12 cellular contexts compared by ENCODE assay signal in genomic region chr1:206954616-206955342, GRCh38.
DNase-seq lines count a peak whose midpoint lies in the region; ATAC-seq lines count a peak whose summit lies in the region.
"Had no signal": no experiment of that assay in that cellular context is flagged by ENCODE, and none has a peak within 500 bp of the region (broad histone marks: within the 10 kb centered on the region; RNA-seq: fewer than 3 reads in every experiment).

No MANE protein-coding gene starts in this region.

- H3K27ac Mint-ChIP-seq in stimulated activated naive CD8-positive, alpha-beta T cell treated with anti-CD3 and anti-CD28 coated beads, Interleukin-15, Interleukin-2, amounts not matched to agents 100 ng/mL and 50 ng/mL, for 24 hours = peak overlapping the region; percentile 12
- H3K27ac Mint-ChIP-seq: activated naive CD4-positive, alpha-beta T cell treated with anti-CD3 and anti-CD28 coated beads, Interleukin-2, amount 10 ng/mL, durations not matched to agents 7 days and 5 days; effector memory CD8-positive, alpha-beta T cell had no signal

- no peak for DNase-seq in stimulated activated naive CD8-positive, alpha-beta T cell treated with anti-CD3 and anti-CD28 coated beads, Interleukin-15, Interleukin-2, amounts not matched to agents 100 U/mL and 50 U/mL, for 24 hours
- peak; percentile 23 for DNase-seq in kidney glomerular epithelial cell (lab: John Stamatoyannopoulos, UW)
- DNase-seq in stimulated activated CD4-positive, alpha-beta T cell treated with anti-CD3 and anti-CD28 coated beads, Interleukin-4, amount 100 ng/mL, for 24 hours = no peak
- DNase-seq: activated CD4-positive, CD25-positive, alpha-beta regulatory T cell; activated naive CD4-positive, alpha-beta T cell treated with anti-CD3 and anti-CD28 coated beads, Interleukin-2, amount 10 ng/mL, durations not matched to agents 7 days and 5 days; effector memory CD8-positive, alpha-beta T cell; NCI-H2029; NCI-H524; stimulated activated CD4-positive, alpha-beta T cell treated with anti-CD3 and anti-CD28 coated beads, Interleukin-4, amount 100 ng/mL, for 4 hours had no signal

- H3K4me3 Mint-ChIP-seq in stimulated activated naive CD8-positive, alpha-beta T cell treated with anti-CD3 and anti-CD28 coated beads, Interleukin-15, Interleukin-2, amounts not matched to agents 100 ng/mL and 50 ng/mL, for 24 hours = no peak overlapping the region
- H3K4me3 Mint-ChIP-seq: activated naive CD4-positive, alpha-beta T cell treated with anti-CD3 and anti-CD28 coated beads, Interleukin-2, amount 10 ng/mL, durations not matched to agents 7 days and 5 days; effector memory CD8-positive, alpha-beta T cell had no signal

- no peaks in the 10 kb centered on the region for H3K27me3 Mint-ChIP-seq in stimulated activated naive CD8-positive, alpha-beta T cell treated with anti-CD3 and anti-CD28 coated beads, Interleukin-15, Interleukin-2, amounts not matched to agents 100 ng/mL and 50 ng/mL, for 24 hours

- peaks cover 18% of the 10 kb centered on the region for H3K4me1 Mint-ChIP-seq in stimulated activated naive CD8-positive, alpha-beta T cell treated with anti-CD3 and anti-CD28 coated beads, Interleukin-15, Interleukin-2, amounts not matched to agents 100 ng/mL and 50 ng/mL, for 24 hours (ENCODE audit: low read depth)

- no peaks in the 10 kb centered on the region for H3K9me3 Mint-ChIP-seq in stimulated activated naive CD8-positive, alpha-beta T cell treated with anti-CD3 and anti-CD28 coated beads, Interleukin-15, Interleukin-2, amounts not matched to agents 100 ng/mL and 50 ng/mL, for 24 hours
- H3K9me3 Mint-ChIP-seq: effector memory CD8-positive, alpha-beta T cell had no signal

- no peaks in the 10 kb centered on the region for H3K36me3 Mint-ChIP-seq in stimulated activated naive CD8-positive, alpha-beta T cell treated with anti-CD3 and anti-CD28 coated beads, Interleukin-15, Interleukin-2, amounts not matched to agents 100 ng/mL and 50 ng/mL, for 24 hours (ENCODE audit: low read depth)
- H3K36me3 Mint-ChIP-seq: activated naive CD4-positive, alpha-beta T cell treated with anti-CD3 and anti-CD28 coated beads, Interleukin-2, amount 10 ng/mL, durations not matched to agents 7 days and 5 days had no signal

- ATAC-seq in stimulated activated naive CD8-positive, alpha-beta T cell treated with anti-CD3 and anti-CD28 coated beads, Interleukin-15, Interleukin-2, amounts not matched to agents 100 U/mL and 50 U/mL, for 24 hours = no peak
- ATAC-seq in HG02870 (IDR thresholded peaks at IDR 0.05; ENCODE audit: unreplicated experiment) = no peak
- ATAC-seq in GM21723 (IDR thresholded peaks at IDR 0.05; ENCODE audit: unreplicated experiment) = no peak
- ATAC-seq: effector memory CD8-positive, alpha-beta T cell had no signal
